In genomic region chr22:40385041-40385782, GRCh38 we compare ENCODE assay signal across 9 cellular contexts. TPM values are rescaled to one million over a fixed set of nuclear protein-coding genes. Genes with fewer than 3 reads are reported as not detected.
DNase-seq lines count a peak whose midpoint lies in the region; ATAC-seq, FAIRE-seq and TF ChIP-seq lines count a peak whose summit lies in the region.
"Had no signal": no experiment of that assay in that cellular context is flagged by ENCODE, and none has a peak within 500 bp of the region (broad histone marks: within the 10 kb centered on the region; RNA-seq: fewer than 3 reads in every experiment).

No MANE protein-coding gene starts in this region.

- peak overlapping the region; percentile 3; the same call in 1 of the 2 replicates for H2AFZ ChIP-seq in OCI-LY7 (ENCODE audit: low read length)

- H3K36me3 Mint-ChIP-seq in stimulated activated memory B cell treated with anti-CD40 and anti-IgM and Interleukin-4, amounts not matched to agents 10 μg/mL and 1 μg/mL and 100 μg/mL, for 72 hours: peaks cover 23% of the 10 kb centered on the region

- peak overlapping the region; percentile 80 for H3K4me3 Mint-ChIP-seq in stimulated activated memory B cell treated with anti-CD40 and anti-IgM and Interleukin-4, amounts not matched to agents 10 μg/mL and 1 μg/mL and 100 μg/mL, for 72 hours

- H4K20me1 ChIP-seq in OCI-LY7 (ENCODE audit: insufficient read depth, low read length): no peaks in the 10 kb centered on the region

- peak overlapping the region; percentile 80 for H3K27ac ChIP-seq in OCI-LY7 (ENCODE audit: low read depth, low read length, poor library complexity, severe bottlenecking)

- H3K4me2 ChIP-seq in OCI-LY7 (ENCODE audit: low read length): peak overlapping the region; percentile 68

- POLR2A ChIA-PET in OCI-LY7 (lab: Charles Lee): interaction anchor here (0.5 to 1.8 kb wide), 7 partner anchors 9 to 1069 kb away, joined by 3 to 8 read pairs (median 4); no protein-coding TSS in a partner anchor

- BruUV-seq in OCI-LY7 (replicated peaks; lab: Mats Ljungman, UMichigan): TSS peak; percentile 92

- peak overlapping the region; percentile 86 for H3K27ac Mint-ChIP-seq in stimulated activated memory B cell treated with anti-CD40 and anti-IgM and Interleukin-4, amounts not matched to agents 10 μg/mL and 1 μg/mL and 100 μg/mL, for 72 hours

- no peak for DNase-seq in activated CD4-positive, CD25-positive, alpha-beta regulatory T cell (lab: John Stamatoyannopoulos, UW)
- peak; percentile 82 for DNase-seq in OCI-LY7 (ENCODE audit: low spot score)
- no peak for DNase-seq in glomerular visceral epithelial cell (ENCODE audit: extremely low spot score)
- no peak for DNase-seq in DMS 273 treated with DMSO at 0.1 percent for 48 hours (lab: John Stamatoyannopoulos, UW)
- DNase-seq: 8988T had no signal

- no peaks in the 10 kb centered on the region for H3K9me2 ChIP-seq in OCI-LY7 (ENCODE audit: insufficient read depth, low read length)

- 0 out of 2 replicates have a peak, but pooled peaks cover 4% of the 10 kb centered on the region for H3K9me3 ChIP-seq in OCI-LY7 (ENCODE audit: low read length)

- ATAC-seq in activated CD4-positive, CD25-positive, alpha-beta regulatory T cell treated with anti-CD3 and anti-CD28 coated beads, Interleukin-2, amount 50 U/mL, for 24 hours: peak; percentile 69
- ATAC-seq in stimulated activated memory B cell treated with anti-CD40 and anti-IgM and Interleukin-4, amounts not matched to agents 10 μg/mL and 1 μg/mL and 100 μg/mL, for 72 hours: peak; percentile 95
- no peak for ATAC-seq in HG02623 (IDR thresholded peaks at IDR 0.05; ENCODE audit: unreplicated experiment)

- FAIRE-seq in colon (lab: Jason Lieb, UNC): peak; percentile 76

- no peaks in the 10 kb centered on the region for H3K27me3 Mint-ChIP-seq in stimulated activated memory B cell treated with anti-CD40 and anti-IgM and Interleukin-4, amounts not matched to agents 10 μg/mL and 1 μg/mL and 100 μg/mL, for 72 hours

- no peaks in the 10 kb centered on the region for H3K9me3 Mint-ChIP-seq in stimulated activated memory B cell treated with anti-CD40 and anti-IgM and Interleukin-4, amounts not matched to agents 10 μg/mL and 1 μg/mL and 100 μg/mL, for 72 hours

- peak overlapping the region; percentile 54 for H3K4me3 ChIP-seq in OCI-LY7 (ENCODE audit: low read depth, low read length, poor library complexity, severe bottlenecking)

- peaks cover 36% of the 10 kb centered on the region for H3K36me3 ChIP-seq in OCI-LY7 (ENCODE audit: insufficient read depth, low read length)

- H3K4me1 Mint-ChIP-seq in stimulated activated memory B cell treated with anti-CD40 and anti-IgM and Interleukin-4, amounts not matched to agents 10 μg/mL and 1 μg/mL and 100 μg/mL, for 72 hours: peaks cover 58% of the 10 kb centered on the region

- H3K4me1 ChIP-seq in OCI-LY7 (ENCODE audit: insufficient read depth, low read length, poor library complexity, severe bottlenecking): peaks cover 61% of the 10 kb centered on the region

- TF ChIP-seq CTCF in OCI-LY7 (conservative IDR thresholded peaks at IDR 0.05; ENCODE audit: low read length): peak; percentile 60

- H3K79me2 ChIP-seq in OCI-LY7 (ENCODE audit: insufficient read depth, low read depth, low read length): peaks cover 52% of the 10 kb centered on the region

- intact Hi-C loops in OCI-LY7 (cut with micrococcal nuclease; ENCODE audit: unreplicated experiment): loop anchor here (1.0 kb wide), 1 partner anchor 9 kb away; no protein-coding TSS in a partner anchor

- CTCF ChIA-PET in OCI-LY7 (lab: Charles Lee; ENCODE audit: unreplicated experiment): interaction anchor here (0.5 to 1.0 kb wide), 3 partner anchors 11 to 48 kb away, joined by 3 read pairs; no protein-coding TSS in a partner anchor

RNA-seq across cellular contexts. Expression of gene SGSM3, which starts 14.8 kb away (rescaled TPM):
- 168 and 197 TPM in 2 replicates for total RNA-seq in OCI-LY7 (2014; rRNA removed; shearing (Covaris generic))
- total RNA-seq in OCI-LY7 (2022): 130 and 144 TPM in 2 replicates

RNA-seq across cellular contexts. Expression of gene ADSL, which starts 38.9 kb away (rescaled TPM):
- 117 and 141 TPM in 2 replicates for total RNA-seq in OCI-LY7 (2014; rRNA removed; shearing (Covaris generic))
- 120 and 137 TPM in 2 replicates for total RNA-seq in OCI-LY7 (2022)
